In genomic region chr16:30063278-30063892, GRCh38 we compare ENCODE assay signal across 7 cellular contexts. TPM values are rescaled to one million over a fixed set of nuclear protein-coding genes. Genes with fewer than 3 reads are reported as not detected.
DNase-seq lines count a peak whose midpoint lies in the region; ATAC-seq and TF ChIP-seq lines count a peak whose summit lies in the region.

No MANE protein-coding gene starts in this region.

- DNase-seq in HFF-Myc (ENCODE audit: extremely low read depth, low read depth) = no peak
- no peak for DNase-seq in activated CD8-positive, alpha-beta T cell treated with anti-CD3 and anti-CD28 coated beads for 36 hours
- DNase-seq in AML-193 (lab: John Stamatoyannopoulos, UW) = no peak

- H3K4me3 Mint-ChIP-seq in activated CD8-positive, alpha-beta T cell treated with anti-CD3 and anti-CD28 coated beads for 36 hours = peak overlapping the region; percentile 91

- intact Hi-C loops in activated CD8-positive, alpha-beta T cell treated with anti-CD3 and anti-CD28 coated beads for 36 hours (cut with micrococcal nuclease) = loop anchor here (10.0 kb wide), 1 partner anchor 311 kb away; the partner anchor contains the start of genes MYL11 and TBC1D10B

- no peak for TF ChIP-seq CTCF in HFF-Myc (IDR thresholded peaks at IDR 0.05; ENCODE audit: low read depth, low read length, missing control alignments)
- no peak for TF ChIP-seq CTCF in activated CD8-positive, alpha-beta T cell treated with anti-CD3 and anti-CD28 coated beads for 36 hours (IDR thresholded peaks at IDR 0.05)

- H3K4me1 ChIP-seq in stomach smooth muscle (ENCODE audit: control insufficient read depth, insufficient read depth, low read length) = peaks cover 56% of the 10 kb centered on the region

- H3K36me3 Mint-ChIP-seq in activated CD8-positive, alpha-beta T cell treated with anti-CD3 and anti-CD28 coated beads for 36 hours (ENCODE audit: low read depth) = peaks cover 42% of the 10 kb centered on the region

- peak overlapping the region; percentile 96 for H3K4me3 ChIP-seq in HFF-Myc (replicated peaks; ENCODE audit: low read depth, low read length)
- peak overlapping the region; percentile 95 for H3K4me3 ChIP-seq in iPS-18c (ENCODE audit: insufficient read depth, low read depth, low read length)
- peak overlapping the region; percentile 86 to 97 for H3K4me3 ChIP-seq in stomach smooth muscle (ENCODE audit: low read length in 2 of 2)

- no peaks in the 10 kb centered on the region for H3K27me3 Mint-ChIP-seq in activated CD8-positive, alpha-beta T cell treated with anti-CD3 and anti-CD28 coated beads for 36 hours

- peak overlapping the region; percentile 100 for H3K27ac Mint-ChIP-seq in activated CD8-positive, alpha-beta T cell treated with anti-CD3 and anti-CD28 coated beads for 36 hours

- peaks cover 10 to 13% of the 10 kb centered on the region in 2 donors for H3K36me3 ChIP-seq in stomach smooth muscle (ENCODE audit: control insufficient read depth in 2 of 2, insufficient read depth in 2 of 2, low read length in 2 of 2)

- ATAC-seq in activated CD8-positive, alpha-beta T cell treated with anti-CD3 and anti-CD28 coated beads for 36 hours = no peak
- ATAC-seq in HG03354 (IDR thresholded peaks at IDR 0.05; ENCODE audit: poor library complexity, severe bottlenecking, unreplicated experiment) (no peak), HG02973 (IDR thresholded peaks at IDR 0.05; ENCODE audit: unreplicated experiment) (no peak)

- H3K9me3 Mint-ChIP-seq in activated CD8-positive, alpha-beta T cell treated with anti-CD3 and anti-CD28 coated beads for 36 hours = no peaks in the 10 kb centered on the region

- peaks cover 18% of the 10 kb centered on the region for H3K4me1 Mint-ChIP-seq in activated CD8-positive, alpha-beta T cell treated with anti-CD3 and anti-CD28 coated beads for 36 hours (ENCODE audit: low read depth)

- H3K9ac ChIP-seq in stomach smooth muscle (ENCODE audit: low read length in 2 of 2) = peak overlapping the region; percentile 94 to 98

- peak overlapping the region; percentile 99 for H3K27ac ChIP-seq in stomach smooth muscle (ENCODE audit: low read length)

- CTCF ChIA-PET in activated CD8-positive, alpha-beta T cell treated with anti-CD3 and anti-CD28 coated beads for 36 hours (lab: Charles Lee) = interaction anchor here (0.6 to 2.2 kb wide), 6 partner anchors 8 to 32 kb away, joined by 3 to 10 read pairs (median 4); partner anchors contain the start of gene TBX6

- H3K9me3 ChIP-seq in iPS-18c (ENCODE audit: control insufficient read depth, insufficient read depth, low read length) (peaks cover 2% of the 10 kb centered on the region), stomach smooth muscle (ENCODE audit: control insufficient read depth in 2 of 2, low read length in 2 of 2) (no peaks in the 10 kb centered on the region)

- POLR2A ChIA-PET in activated CD8-positive, alpha-beta T cell treated with anti-CD3 and anti-CD28 coated beads for 36 hours (lab: Charles Lee) = interaction anchor here (0.8 to 6.3 kb wide), 8 partner anchors 9 to 339 kb away, joined by 3 to 83 read pairs (median 5); partner anchors contain the start of genes PPP4C and TBX6

- no peaks in the 10 kb centered on the region for H3K27me3 ChIP-seq in stomach smooth muscle (ENCODE audit: control insufficient read depth in 1 of 2, insufficient read depth in 2 of 2, low read length in 2 of 2)

RNA-seq across cellular contexts. Expression of gene ALDOA, which starts 2.2 kb away (rescaled TPM):
- 1,000 to 10,000 TPM; 3,042 to 3,081 TPM for total RNA-seq in activated CD8-positive, alpha-beta T cell treated with anti-CD3 and anti-CD28 coated beads for 36 hours

RNA-seq across cellular contexts. Expression of gene PPP4C, which starts 12.4 kb away (rescaled TPM):
- 100 to 1,000 TPM; 116 to 121 TPM for total RNA-seq in activated CD8-positive, alpha-beta T cell treated with anti-CD3 and anti-CD28 coated beads for 36 hours

RNA-seq across cellular contexts. Expression of gene TBX6, which starts 28.3 kb away (rescaled TPM):
- 1 to 10 TPM; 2.5 TPM for total RNA-seq in activated CD8-positive, alpha-beta T cell treated with anti-CD3 and anti-CD28 coated beads for 36 hours

RNA-seq across cellular contexts. Expression of gene TLCD3B, which starts 32.3 kb away (rescaled TPM):
- total RNA-seq in activated CD8-positive, alpha-beta T cell treated with anti-CD3 and anti-CD28 coated beads for 36 hours = 1 to 10 TPM; 3.5 to 3.6 TPM

RNA-seq across cellular contexts. Expression of gene YPEL3, which starts 32.6 kb away (rescaled TPM):
- 10 to 100 TPM; 17.7 to 19.5 TPM for total RNA-seq in activated CD8-positive, alpha-beta T cell treated with anti-CD3 and anti-CD28 coated beads for 36 hours
